In genomic region chr19:15432629-15433518, GRCh38 we compare ENCODE assay signal across 8 cellular contexts. TPM values are rescaled to one million over a fixed set of nuclear protein-coding genes. Genes with fewer than 3 reads are reported as not detected.
A peak's percentile ranks its signal among the peaks of the same experiment; 100 is the strongest.
DNase-seq lines count a peak whose midpoint lies in the region; ATAC-seq, FAIRE-seq and TF ChIP-seq lines count a peak whose summit lies in the region.

No MANE protein-coding gene starts in this region.

- H2AFZ ChIP-seq in mammary epithelial cell (ENCODE audit: low read depth, low read length) = peak overlapping the region; percentile 88

- dilution Hi-C loops in mammary epithelial cell (cut with HindIII; ENCODE audit: low sequenced_read_pairs) = no loop called here

- peaks cover 30 to 32% of the 10 kb centered on the region in 2 donors for H3K4me1 Mint-ChIP-seq in immature natural killer cell

- peak overlapping the region; percentile 81 to 95 (median 92) for H3K27ac Mint-ChIP-seq in immature natural killer cell

- H3K9me3 ChIP-seq in mammary epithelial cell (replicated peaks; ENCODE audit: insufficient read depth, low read length) = no peaks in the 10 kb centered on the region
- no peaks in the 10 kb centered on the region for H3K9me3 ChIP-seq in small intestine (ENCODE audit: control insufficient read depth, low read depth)

- intact Hi-C loops in mammary epithelial cell (cut with micrococcal nuclease) = loop anchor here (5.0 kb wide), 1 partner anchor 124 kb away; no protein-coding TSS in a partner anchor

- no peaks in the 10 kb centered on the region for H4K20me1 ChIP-seq in mammary epithelial cell (ENCODE audit: insufficient read depth, low read length)

- FAIRE-seq in small intestine (lab: Jason Lieb, UNC) = no peak

- 5% methylated on average over 9 of the region's 75 CpGs for WGBS in mammary epithelial cell (ENCODE audit: low coverage, missing lambda C conversion rate)
- 1% methylated on average over 39 to 75 of the region's 75 CpGs for WGBS in small intestine, 3 donors

- H3K4me3 ChIP-seq in WI38 (ENCODE audit: low read depth, low read length) (peak overlapping the region; percentile 58), mammary epithelial cell (replicated peaks in 1 of 3; ENCODE audit: insufficient read depth in 1 of 3, low read depth in 2 of 3, low read length in 3 of 3) (peak overlapping the region; percentile 68 to 90 (median 69)), small intestine (ENCODE audit: low read depth in 1 of 2, low read length in 2 of 2) (peak overlapping the region; percentile 93 to 95)

- H3K4me1 ChIP-seq in mammary epithelial cell (ENCODE audit: insufficient read depth, low read length) (peaks cover 11% of the 10 kb centered on the region), small intestine (ENCODE audit: control insufficient read depth in 2 of 2, insufficient read depth in 1 of 2, low read depth in 1 of 2, low read length in 1 of 2) (peaks cover 3 to 6% of the 10 kb centered on the region in 2 donors)

- H3K79me2 ChIP-seq in mammary epithelial cell (ENCODE audit: insufficient read depth, low read length) = peaks cover 49% of the 10 kb centered on the region

- CTCF ChIA-PET in mammary epithelial cell (lab: Charles Lee; ENCODE audit: low non-redundant PET) = no interaction called here

- peak overlapping the region; percentile 92 to 99 (median 95) for H3K4me3 Mint-ChIP-seq in immature natural killer cell

- peak; percentile 100 for DNase-seq in GM13977 (ENCODE audit: low spot score)
- peak; percentile 85 for DNase-seq in NCI-H2171 treated with DMSO at 0.1 percent for 48 hours (lab: John Stamatoyannopoulos, UW)
- DNase-seq in mammary epithelial cell = peak; percentile 86
- peak; percentile 89 to 90 (median 89) for DNase-seq in immature natural killer cell
- DNase-seq in small intestine = peak; percentile 85

- H3K9me3 Mint-ChIP-seq in immature natural killer cell = peaks cover 0 to 2% (median 0%) of the 10 kb centered on the region in 6 donors

- H3K36me3 ChIP-seq in mammary epithelial cell (ENCODE audit: insufficient read depth, low read length) (no peaks in the 10 kb centered on the region), small intestine (ENCODE audit: control insufficient read depth in 2 of 2, insufficient read depth in 2 of 2, low read length in 2 of 2) (peaks cover 0 to 2% of the 10 kb centered on the region in 2 donors)

- peak overlapping the region; percentile 95 for H3K4me2 ChIP-seq in mammary epithelial cell (ENCODE audit: insufficient read depth, low read depth, low read length)

- H3K27ac ChIP-seq in mammary epithelial cell (ENCODE audit: insufficient read depth, low read depth, low read length) = peak overlapping the region; percentile 42
- H3K27ac ChIP-seq in small intestine (ENCODE audit: low read depth in 1 of 2, low read length in 1 of 2) = peak overlapping the region; percentile 24 to 85

- BruUV-seq in mammary epithelial cell (replicated peaks; lab: Mats Ljungman, UMichigan) = no TSS peak

- TF ChIP-seq CTCF in GM13977 (IDR thresholded peaks at IDR 0.05; ENCODE audit: extremely low read depth, insufficient read depth, missing control alignments) = no peak
- no peak for TF ChIP-seq CTCF in WI38 (IDR thresholded peaks at IDR 0.05; ENCODE audit: low read depth, low read length)
- no peak for TF ChIP-seq CTCF in mammary epithelial cell (conservative IDR thresholded peaks at IDR 0.05 in 1 of 2, IDR thresholded peaks at IDR 0.05 in 1 of 2; ENCODE audit: extremely low read depth in 1 of 2, insufficient read depth in 1 of 2, low read depth in 1 of 2, low read length in 2 of 2)

- no peaks in the 10 kb centered on the region for H3K36me3 Mint-ChIP-seq in immature natural killer cell

- in situ Hi-C loops in GM13977 (cut with MboI; ENCODE audit: low pct_unique_long_range_greater_than_20kb, low sequenced_read_pairs, unreplicated experiment) (no loop called here), mammary epithelial cell (cut with MboI; ENCODE audit: low sequenced_read_pairs in 2 of 2) (no loop called here)

- H3K9ac ChIP-seq in mammary epithelial cell (ENCODE audit: insufficient read depth, low read length) = no peak overlapping the region

- H3K27me3 ChIP-seq in mammary epithelial cell (ENCODE audit: insufficient read depth, low read length) = no peaks in the 10 kb centered on the region
- no peaks in the 10 kb centered on the region for H3K27me3 ChIP-seq in small intestine (ENCODE audit: control insufficient read depth in 2 of 2, insufficient read depth in 2 of 2, low read length in 2 of 2)

- ATAC-seq in HG02973 (IDR thresholded peaks at IDR 0.05; ENCODE audit: unreplicated experiment) (peak; percentile 74), GM21576 (IDR thresholded peaks at IDR 0.05; ENCODE audit: unreplicated experiment) (no peak)

- peaks cover 0 to 8% (median 6%) of the 10 kb centered on the region in 3 donors for H3K27me3 Mint-ChIP-seq in immature natural killer cell (ENCODE audit: low read depth in 3 of 3)

RNA-seq across cellular contexts. Expression of gene AKAP8L, which starts 14.1 kb away (rescaled TPM):
- total RNA-seq in mammary epithelial cell = 10 to 100 TPM; 55.0 to 75.9 TPM
- polyA plus RNA-seq in mammary epithelial cell = 24.6 TPM
- 47.1 TPM for polyA minus RNA-seq in mammary epithelial cell
- 10 to 100 TPM; 28.4 to 58.5 (median 29.6) TPM for polyA plus RNA-seq in immature natural killer cell
- polyA plus RNA-seq in small intestine = 100 to 1,000 TPM in 1 of 3 donors, 10 to 100 TPM in 2; 40.4 to 134 (median 94.2) TPM

RNA-seq across cellular contexts. Expression of gene WIZ, which starts 16.9 kb away (rescaled TPM):
- 10 to 100 TPM in 1 of 2 donors, 1 to 10 TPM in 1; 8.8 to 39.6 TPM for total RNA-seq in mammary epithelial cell
- 14.0 TPM for polyA plus RNA-seq in mammary epithelial cell
- polyA minus RNA-seq in mammary epithelial cell = 5.2 TPM
- polyA plus RNA-seq in immature natural killer cell = 1 to 10 TPM in 1 of 3 donors, under 1 TPM in 1, not detected in 1; 0.78 to 1.5 TPM
- 10 to 100 TPM in 2 of 3 donors, 1 to 10 TPM in 1; 7.0 to 18.0 (median 13.0) TPM for polyA plus RNA-seq in small intestine

RNA-seq across cellular contexts. Expression of gene RASAL3, which starts 31.5 kb away (rescaled TPM):
- not detected for total RNA-seq in mammary epithelial cell
- polyA plus RNA-seq in mammary epithelial cell (not detected), immature natural killer cell (100 to 1,000 TPM in 1 of 3 donors, 10 to 100 TPM in 2; 71.5 to 114 (median 89.1) TPM), small intestine (1 to 10 TPM; 1.3 to 8.1 (median 2.6) TPM)
- not detected for polyA minus RNA-seq in mammary epithelial cell

RNA-seq across cellular contexts. Expression of gene PGLYRP2, which starts 46.4 kb away (rescaled TPM):
- not detected for total RNA-seq in mammary epithelial cell
- polyA plus RNA-seq in mammary epithelial cell = not detected
- not detected for polyA minus RNA-seq in mammary epithelial cell
- under 1 TPM in 2 of 3 donors, not detected in 1; 0.10 to 0.17 TPM for polyA plus RNA-seq in immature natural killer cell
- under 1 TPM in 1 of 3 donors, not detected in 2; 0.54 TPM for polyA plus RNA-seq in small intestine

RNA-seq across cellular contexts. Expression of gene AKAP8, which starts 53.3 kb away (rescaled TPM):
- 10 to 100 TPM; 12.8 to 33.2 TPM for total RNA-seq in mammary epithelial cell
- polyA plus RNA-seq in mammary epithelial cell (13.7 TPM), immature natural killer cell (10 to 100 TPM in 2 of 3 donors, 1 to 10 TPM in 1; 7.8 to 21.9 (median 11.1) TPM), small intestine (10 to 100 TPM; 14.1 to 21.7 (median 16.2) TPM)
- polyA minus RNA-seq in mammary epithelial cell = 4.7 TPM

Comparison
In these comparisons a context has a peak if more than half of its experiments do, and no peak if none do; other contexts are left out.
1. RNA of gene RASAL3, which starts 31.5 kb away (polyA plus RNA-seq): 71.5 to 114 TPM in immature natural killer cell; 1.3 to 8.1 TPM in small intestine and not detected in mammary epithelial cell (single experiment); every median in the first group is over 4 times any median in the second.
2. Peak in every context shown above with its lines, with median percentiles within 50 percentile points of each other: DNase-seq and H3K4me3 ChIP-seq.